9 cellular contexts compared by ENCODE assay signal in the genomic region with DNA sequence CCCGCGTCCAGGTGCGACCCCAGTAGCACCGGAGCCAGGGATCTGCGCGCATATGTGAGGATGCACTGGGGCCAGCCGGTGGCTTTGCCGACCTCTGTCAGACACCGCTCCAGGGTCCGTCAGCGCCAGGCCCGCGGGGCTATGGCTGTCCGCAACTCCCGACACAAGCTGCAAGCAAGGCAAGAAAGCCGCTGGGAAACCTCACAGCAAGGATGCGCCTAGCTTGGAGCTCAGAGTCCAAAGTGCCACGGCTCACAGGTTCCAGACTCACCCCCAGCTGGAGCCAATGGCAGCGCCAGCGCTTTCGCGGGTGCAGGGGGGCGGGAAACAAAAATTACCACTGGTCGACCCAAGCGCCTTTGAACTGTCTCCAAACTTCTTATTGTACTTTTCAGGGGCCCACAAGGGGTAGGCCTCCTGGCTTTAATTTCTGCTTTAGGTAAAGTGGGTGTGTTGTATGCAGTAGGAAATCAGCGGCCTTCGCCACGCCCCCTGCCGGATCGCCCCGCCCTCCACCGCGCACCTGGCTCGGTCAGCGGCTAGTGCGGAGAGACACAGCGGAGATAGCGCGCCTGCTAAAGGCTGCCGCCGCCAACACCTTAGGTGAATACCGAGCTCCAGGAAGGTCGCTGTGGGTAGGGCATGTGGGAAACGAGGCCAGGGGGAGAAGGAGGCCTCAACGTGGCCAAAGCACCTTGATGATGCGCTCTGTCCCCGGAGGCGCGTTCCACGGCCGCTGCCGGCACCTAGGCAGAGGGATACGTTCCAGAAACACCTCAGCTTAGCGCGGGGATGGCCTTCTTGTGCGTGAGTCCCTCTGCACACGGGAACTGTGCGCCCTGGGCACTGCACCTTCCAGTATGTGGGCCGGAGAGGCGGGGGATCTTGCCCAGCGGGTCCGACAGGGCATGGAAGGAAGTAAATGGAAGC.
A peak's percentile ranks its signal among the peaks of the same experiment; 100 is the strongest.
DNase-seq lines count a peak whose midpoint lies in the region; ATAC-seq, FAIRE-seq and TF ChIP-seq lines count a peak whose summit lies in the region.
"Had no signal": no experiment of that assay in that cellular context is flagged by ENCODE, and none has a peak within 500 bp of the region (broad histone marks: within the 10 kb centered on the region; RNA-seq: fewer than 3 reads in every experiment).

No MANE protein-coding gene starts in this region.

- TF ChIP-seq CTCF in astrocyte (IDR thresholded peaks at IDR 0.05; ENCODE audit: insufficient read depth, low read depth, low read length) (no peak), sigmoid colon (IDR thresholded peaks at IDR 0.05) (no peak)

- peaks cover 31% of the 10 kb centered on the region for H3K27me3 ChIP-seq in astrocyte (ENCODE audit: insufficient read depth, low read length)
- no peaks in the 10 kb centered on the region for H3K27me3 ChIP-seq in mucosa of rectum (ENCODE audit: control insufficient read depth in 2 of 2, insufficient read depth in 2 of 2, low read length in 2 of 2)
- peaks cover 4 to 57% (median 17%) of the 10 kb centered on the region in 3 donors for H3K27me3 ChIP-seq in sigmoid colon

- DNase-seq in GM19239 (ENCODE audit: insufficient read length, low spot score) (peak; percentile 22), T follicular helper cell (ENCODE audit: low read depth) (peak; percentile 73), astrocyte (ENCODE audit: low read depth) (no peak), occipital lobe (lab: John Stamatoyannopoulos, UW) (no peak), sigmoid colon (no peak)
- DNase-seq in stimulated activated naive CD8-positive, alpha-beta T cell treated with anti-CD3 and anti-CD28 coated beads, Interleukin-15, amount 100 ng/mL, for 72 hours: peak; percentile 71 to 72

- no peak overlapping the region for H3K27ac Mint-ChIP-seq in astrocyte (ENCODE audit: unreplicated experiment)
- peak overlapping the region; percentile 50 to 92 for H3K27ac Mint-ChIP-seq in stimulated activated naive CD8-positive, alpha-beta T cell treated with anti-CD3 and anti-CD28 coated beads, Interleukin-15, amount 100 ng/mL, for 72 hours

- no peaks in the 10 kb centered on the region for H3K4me1 Mint-ChIP-seq in astrocyte (ENCODE audit: low read depth, unreplicated experiment)
- H3K4me1 Mint-ChIP-seq in stimulated activated naive CD8-positive, alpha-beta T cell treated with anti-CD3 and anti-CD28 coated beads, Interleukin-15, amount 100 ng/mL, for 72 hours: peaks cover 29% of the 10 kb centered on the region

- H3K36me3 ChIP-seq in astrocyte (ENCODE audit: insufficient read depth, low read length) (no peaks in the 10 kb centered on the region), mucosa of rectum (ENCODE audit: control insufficient read depth in 2 of 2, insufficient read depth in 2 of 2, low read length in 2 of 2) (no peaks in the 10 kb centered on the region), sigmoid colon (no peaks in the 10 kb centered on the region)

- TF ChIP-seq EP300 in sigmoid colon (IDR thresholded peaks at IDR 0.05): no peak

- H3K4me3 ChIP-seq in astrocyte (ENCODE audit: insufficient read depth, low read depth, low read length) (peak overlapping the region; percentile 17), mucosa of rectum (ENCODE audit: low read length in 2 of 2) (peak overlapping the region; percentile 75 to 78), sigmoid colon (peak overlapping the region in 1 of 4 donors; percentile 10)

- H3K9me3 ChIP-seq in astrocyte (ENCODE audit: insufficient read depth, low read depth, low read length): no peaks in the 10 kb centered on the region
- H3K9me3 ChIP-seq in mucosa of rectum (ENCODE audit: control insufficient read depth in 2 of 2, low read length in 2 of 2): no peaks in the 10 kb centered on the region
- no peaks in the 10 kb centered on the region for H3K9me3 ChIP-seq in sigmoid colon

- H3K9me3 Mint-ChIP-seq in astrocyte (ENCODE audit: unreplicated experiment): no peaks in the 10 kb centered on the region
- no peaks in the 10 kb centered on the region for H3K9me3 Mint-ChIP-seq in stimulated activated naive CD8-positive, alpha-beta T cell treated with anti-CD3 and anti-CD28 coated beads, Interleukin-15, amount 100 ng/mL, for 72 hours

- no peak for TF ChIP-seq POLR2A in sigmoid colon (IDR thresholded peaks at IDR 0.05)

- 14 to 17% methylated on average over 62 of the region's 62 CpGs for WGBS in sigmoid colon, 2 donors

- H3K4me2 ChIP-seq in astrocyte (ENCODE audit: low read length): peak overlapping the region; percentile 59

- H3K27me3 Mint-ChIP-seq in astrocyte (ENCODE audit: low read depth, unreplicated experiment): peaks cover 3% of the 10 kb centered on the region
- no peaks in the 10 kb centered on the region for H3K27me3 Mint-ChIP-seq in stimulated activated naive CD8-positive, alpha-beta T cell treated with anti-CD3 and anti-CD28 coated beads, Interleukin-15, amount 100 ng/mL, for 72 hours

- ATAC-seq in stimulated activated naive CD8-positive, alpha-beta T cell treated with anti-CD3 and anti-CD28 coated beads, Interleukin-15, amount 100 ng/mL, for 72 hours: peak; percentile 95
- no peak for ATAC-seq in HG03025 (IDR thresholded peaks at IDR 0.05; ENCODE audit: low FRiP score, unreplicated experiment)

- intact Hi-C loops in sigmoid colon (cut with DNase I): no loop called here

- H3K4me1 ChIP-seq in astrocyte (ENCODE audit: insufficient read depth, low read length) (no peaks in the 10 kb centered on the region), mucosa of rectum (ENCODE audit: control insufficient read depth in 2 of 2, insufficient read depth in 2 of 2, low read length in 2 of 2) (peaks cover 4 to 10% of the 10 kb centered on the region in 2 donors), sigmoid colon (peaks cover 0 to 5% (median 4%) of the 10 kb centered on the region in 4 donors)

- FAIRE-seq in GM19239 (lab: Jason Lieb, UNC) (no peak), astrocyte (lab: Jason Lieb, UNC) (no peak)
- FAIRE-seq: islet of Langerhans had no signal

- peak overlapping the region; percentile 34 for H2AFZ ChIP-seq in astrocyte (ENCODE audit: low read depth, low read length)

- no peak overlapping the region for H3K27ac ChIP-seq in astrocyte (ENCODE audit: low read depth, low read length)
- peak overlapping the region; percentile 74 to 84 for H3K27ac ChIP-seq in mucosa of rectum (ENCODE audit: low read depth in 2 of 2, low read length in 2 of 2)
- no peak overlapping the region for H3K27ac ChIP-seq in sigmoid colon

- no peaks in the 10 kb centered on the region for H3K79me2 ChIP-seq in astrocyte (ENCODE audit: insufficient read depth, low read length)

- H3K36me3 Mint-ChIP-seq in astrocyte (ENCODE audit: low read depth, unreplicated experiment): no peaks in the 10 kb centered on the region

- H3K9ac ChIP-seq in astrocyte (ENCODE audit: low read length): no peak overlapping the region
- H3K9ac ChIP-seq in mucosa of rectum (ENCODE audit: low read depth in 1 of 2, low read length in 2 of 2): peak overlapping the region; percentile 52 to 64

- no peaks in the 10 kb centered on the region for H4K20me1 ChIP-seq in astrocyte (ENCODE audit: insufficient read depth, low read length)

- no peak overlapping the region for H3K4me3 Mint-ChIP-seq in astrocyte (ENCODE audit: unreplicated experiment)
- peak overlapping the region; percentile 80 to 95 for H3K4me3 Mint-ChIP-seq in stimulated activated naive CD8-positive, alpha-beta T cell treated with anti-CD3 and anti-CD28 coated beads, Interleukin-15, amount 100 ng/mL, for 72 hours

Comparison
In these comparisons a context has a peak if more than half of its experiments do, and no peak if none do; other contexts are left out.
1. DNase-seq: peak in GM19239 (single experiment), T follicular helper cell (single experiment) and stimulated activated naive CD8-positive, alpha-beta T cell treated with anti-CD3 and anti-CD28 coated beads, Interleukin-15, amount 100 ng/mL, for 72 hours (2 of 2); none in astrocyte (single experiment), occipital lobe (single experiment) and sigmoid colon (single experiment).
2. H3K27ac ChIP-seq: peak in mucosa of rectum (2 of 2); none in astrocyte (single experiment) and sigmoid colon (0 of 4).